Comparison of ENCODE assay signal across 23 cellular contexts in the genomic region with DNA sequence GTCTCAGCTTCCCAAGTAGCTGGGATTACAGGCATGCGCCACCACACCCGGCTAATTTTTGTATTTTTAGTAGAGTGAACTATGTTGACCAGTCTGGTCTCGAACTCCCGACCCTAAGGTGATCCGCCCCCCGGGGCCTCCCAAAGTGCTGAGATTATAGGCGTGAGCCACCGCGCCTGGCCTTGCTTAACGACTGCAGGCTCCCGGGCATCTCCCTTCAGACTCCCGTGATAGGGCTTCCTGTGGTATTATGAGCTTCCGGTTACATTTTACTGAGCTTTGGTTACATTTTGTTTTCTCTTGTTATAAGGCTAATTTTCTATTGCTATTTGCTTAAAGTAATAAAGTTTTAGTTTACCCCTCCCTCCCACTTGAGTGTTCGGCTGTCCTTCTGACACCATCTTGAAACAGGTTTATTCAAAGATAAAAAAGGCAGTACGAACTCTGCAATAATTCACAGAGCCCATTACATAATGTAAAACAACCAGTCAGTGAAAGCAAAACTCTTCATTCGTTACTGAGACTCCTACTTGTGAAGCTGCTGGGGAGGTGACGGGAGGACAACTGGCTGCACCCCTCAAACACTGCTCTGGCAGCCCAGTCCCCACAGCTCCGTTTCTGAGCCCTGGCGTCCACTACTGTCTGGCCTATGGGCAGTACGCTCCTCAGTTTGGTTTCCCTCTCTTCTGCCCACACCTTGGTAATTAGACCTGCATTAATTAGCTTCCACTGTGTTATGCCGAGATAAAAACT.
DNase-seq lines count a peak whose midpoint lies in the region; ATAC-seq lines count a peak whose summit lies in the region.
"Had no signal": no experiment of that assay in that cellular context is flagged by ENCODE, and none has a peak within 500 bp of the region (broad histone marks: within the 10 kb centered on the region; RNA-seq: fewer than 3 reads in every experiment).

No MANE protein-coding gene starts in this region.

- H3K4me1 ChIP-seq in Karpas-422 (ENCODE audit: low read length) = no peaks in the 10 kb centered on the region
- H3K4me1 ChIP-seq: ascending aorta, SJSA1 had no signal

- no peak overlapping the region for H3K9ac ChIP-seq in Karpas-422 (ENCODE audit: low read length)

- H2AFZ ChIP-seq in Karpas-422 (ENCODE audit: low read length) = no peak overlapping the region
- H2AFZ ChIP-seq: PC-9 had no signal

- H3K27me3 ChIP-seq in Karpas-422 (ENCODE audit: low read length) = no peaks in the 10 kb centered on the region
- H3K27me3 ChIP-seq: ascending aorta, SJSA1 had no signal

- no peak overlapping the region for H3K4me2 ChIP-seq in Karpas-422 (ENCODE audit: low read depth, low read length, poor library complexity, severe bottlenecking)
- H3K4me2 ChIP-seq: PC-9 had no signal

- DNase-seq in Karpas-422 (no peak), NCI-H345 (lab: John Stamatoyannopoulos, UW) (peak; percentile 56), RPMI7951 (ENCODE audit: low read depth) (peak; percentile 62), pons (ENCODE audit: low spot score) (no peak)
- DNase-seq: activated CD4-positive, alpha-beta T cell treated with anti-CD3 and anti-CD28 coated beads, Interleukin-2, amount 10 ng/mL, durations not matched to agents 24 days and 14 days; caudate nucleus; CD8-positive, alpha-beta memory T cell; glutamatergic neuron; left colon; NCI-H1694 treated with DMSO at 0.1 percent for 48 hours; NCI-H526 treated with DMSO at 0.1 percent for 48 hours; PC-9; small intestine; stimulated activated naive B cell treated with anti-CD40 and anti-IgM and Interleukin-4, amounts not matched to agents 10 μg/mL and 1 μg/mL and 100 μg/mL, for 72 hours; T-helper 17 cell had no signal

- ATAC-seq in HG02970 (IDR thresholded peaks at IDR 0.05; ENCODE audit: low FRiP score, unreplicated experiment) (no peak), GM21786 (IDR thresholded peaks at IDR 0.05; ENCODE audit: unreplicated experiment) (no peak), HG02610 (IDR thresholded peaks at IDR 0.05; ENCODE audit: unreplicated experiment) (no peak)
- ATAC-seq: activated naive CD4-positive, alpha-beta T cell treated with anti-CD3 and anti-CD28 coated beads, Interleukin-2, amount 50 U/mL, for 72 hours; GM12878; left colon; stimulated activated naive B cell treated with anti-CD40 and anti-IgM and Interleukin-4, amounts not matched to agents 10 μg/mL and 1 μg/mL and 100 μg/mL, for 72 hours; T-helper 17 cell had no signal

- H4K20me1 ChIP-seq in Karpas-422 (ENCODE audit: insufficient read depth, low read depth, low read length) = no peaks in the 10 kb centered on the region

- H3K9me3 ChIP-seq in Karpas-422 (ENCODE audit: low read length) = peaks cover 6% of the 10 kb centered on the region
- H3K9me3 ChIP-seq: ascending aorta, SJSA1, thoracic aorta had no signal

- no peak overlapping the region for H3K27ac ChIP-seq in Karpas-422 (ENCODE audit: low read length)
- H3K27ac ChIP-seq: ascending aorta, PC-9, SJSA1, thoracic aorta had no signal

- no peaks in the 10 kb centered on the region for H3K36me3 ChIP-seq in Karpas-422 (ENCODE audit: insufficient read depth, low read length)
- H3K36me3 ChIP-seq: ascending aorta, SJSA1, thoracic aorta had no signal

- no peaks in the 10 kb centered on the region for H3K79me2 ChIP-seq in Karpas-422 (ENCODE audit: low read length)

- no peaks in the 10 kb centered on the region for H3K9me2 ChIP-seq in Karpas-422 (replicated peaks; ENCODE audit: insufficient read depth, low read length)

- H3K4me3 ChIP-seq in Karpas-422 (ENCODE audit: low read length) = 0 out of 2 replicates have a peak overlapping the region, but pooled peaks have one; percentile 9
- H3K4me3 ChIP-seq: ascending aorta, GM12878, PC-9, SJSA1, thoracic aorta had no signal

Comparison
In these comparisons a context has a peak if more than half of its experiments do, and no peak if none do; other contexts are left out.
1. DNase-seq: peak in NCI-H345 (single experiment) and RPMI7951 (single experiment); none in Karpas-422 (single experiment) and pons (single experiment).